In the genomic region with DNA sequence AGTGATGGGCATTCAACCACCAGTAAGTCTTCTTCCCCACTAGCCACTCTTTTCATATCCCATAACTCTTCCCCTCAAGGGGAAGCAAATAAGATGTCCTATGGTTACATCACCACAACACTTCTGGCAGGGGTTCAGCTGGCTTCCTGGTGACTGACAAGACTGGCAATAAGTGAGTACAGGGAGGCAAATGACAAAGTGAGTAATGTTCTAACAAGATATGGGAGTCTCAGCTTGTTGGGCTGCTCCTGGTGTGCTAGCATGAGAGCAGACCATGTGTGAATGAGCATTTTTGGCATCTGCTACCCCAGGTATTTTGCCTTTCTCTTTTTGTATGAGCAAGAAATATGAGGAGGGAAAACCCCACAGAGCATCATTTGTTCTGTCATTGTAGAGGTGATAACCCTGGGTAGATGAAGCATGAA, we compare ENCODE assay signal across 9 cellular contexts. TPM values are rescaled to one million over a fixed set of nuclear protein-coding genes. Genes with fewer than 3 reads are reported as not detected.
DNase-seq lines count a peak whose midpoint lies in the region; ATAC-seq, FAIRE-seq and TF ChIP-seq lines count a peak whose summit lies in the region.
"Had no signal": no experiment of that assay in that cellular context is flagged by ENCODE, and none has a peak within 500 bp of the region (broad histone marks: within the 10 kb centered on the region; RNA-seq: fewer than 3 reads in every experiment).

No MANE protein-coding gene starts in this region.

- H3K36me3 Mint-ChIP-seq in nephron progenitor cell (ENCODE audit: low read depth): no peaks in the 10 kb centered on the region

- H3K4me1 Mint-ChIP-seq in nephron progenitor cell: no peaks in the 10 kb centered on the region

- H3K4me1 ChIP-seq in keratinocyte (ENCODE audit: control insufficient read depth, extremely low read depth, insufficient read depth, low read length): peaks cover 16% of the 10 kb centered on the region
- H3K4me1 ChIP-seq in gastroesophageal sphincter: peaks cover 0 to 7% (median 2%) of the 10 kb centered on the region in 3 donors
- H3K4me1 ChIP-seq in smooth muscle cell (ENCODE audit: low read depth): no peaks in the 10 kb centered on the region
- H3K4me1 ChIP-seq: gastrocnemius medialis had no signal

- H3K27me3 Mint-ChIP-seq in nephron progenitor cell (ENCODE audit: low read depth, poor library complexity): peaks cover 34% of the 10 kb centered on the region

- H3F3A ChIP-seq in smooth muscle cell (ENCODE audit: low read depth): no peaks in the 10 kb centered on the region

- no peak overlapping the region for H2AFZ ChIP-seq in keratinocyte (ENCODE audit: control insufficient read depth, low read length)
- H2AFZ ChIP-seq in smooth muscle cell (ENCODE audit: low read depth): no peak overlapping the region

- H3K9me1 ChIP-seq in keratinocyte (ENCODE audit: control insufficient read depth, extremely low read depth, insufficient read depth, low read length): no peaks in the 10 kb centered on the region

- no peak overlapping the region for H3K4me3 ChIP-seq in keratinocyte (ENCODE audit: control insufficient read depth in 2 of 3, extremely low read depth in 1 of 3, insufficient read depth in 2 of 3, low read depth in 1 of 3, low read length in 3 of 3)
- no peak overlapping the region for H3K4me3 ChIP-seq in gastroesophageal sphincter
- H3K4me3 ChIP-seq in smooth muscle cell: no peak overlapping the region
- H3K4me3 ChIP-seq: gastrocnemius medialis had no signal

- no peaks in the 10 kb centered on the region for H3K9me3 Mint-ChIP-seq in nephron progenitor cell

- no peak overlapping the region for H3K27ac Mint-ChIP-seq in nephron progenitor cell

- no peak overlapping the region for H3K27ac ChIP-seq in keratinocyte (ENCODE audit: control insufficient read depth, insufficient read depth, low read length)
- H3K27ac ChIP-seq in gastroesophageal sphincter: no peak overlapping the region
- no peak overlapping the region for H3K27ac ChIP-seq in smooth muscle cell (ENCODE audit: low read depth)
- H3K27ac ChIP-seq: gastrocnemius medialis had no signal

- no peaks in the 10 kb centered on the region for H3K36me3 ChIP-seq in keratinocyte (ENCODE audit: control insufficient read depth in 2 of 2, extremely low read depth in 1 of 2, insufficient read depth in 2 of 2, low read length in 2 of 2)
- no peaks in the 10 kb centered on the region for H3K36me3 ChIP-seq in gastroesophageal sphincter
- H3K36me3 ChIP-seq in smooth muscle cell (ENCODE audit: low read depth): no peaks in the 10 kb centered on the region
- H3K36me3 ChIP-seq: gastrocnemius medialis had no signal

- no peak for TF ChIP-seq EP300 in gastroesophageal sphincter (IDR thresholded peaks at IDR 0.05)

- FAIRE-seq in GM12892 (lab: Jason Lieb, UNC) (peak; percentile 86), keratinocyte (lab: Jason Lieb, UNC) (peak; percentile 69)

- H3K4me3 Mint-ChIP-seq in nephron progenitor cell: no peak overlapping the region

- peak overlapping the region; percentile 51 for H3K4me2 ChIP-seq in keratinocyte (ENCODE audit: control insufficient read depth, extremely low read depth, insufficient read depth, low read depth, low read length)
- H3K4me2 ChIP-seq in smooth muscle cell: no peak overlapping the region

- no peak overlapping the region for H3K9ac ChIP-seq in keratinocyte (ENCODE audit: control insufficient read depth, extremely low read depth, insufficient read depth, low read length)
- no peak overlapping the region for H3K9ac ChIP-seq in smooth muscle cell (ENCODE audit: low read depth)

- TF ChIP-seq POLR2A in GM12892 (IDR thresholded peaks at IDR 0.05; ENCODE audit: low read depth, low read length) (no peak), gastroesophageal sphincter (IDR thresholded peaks at IDR 0.05) (no peak)

- H3K9me3 ChIP-seq in keratinocyte (ENCODE audit: control insufficient read depth, low read depth, low read length): no peaks in the 10 kb centered on the region
- no peaks in the 10 kb centered on the region for H3K9me3 ChIP-seq in gastroesophageal sphincter
- no peaks in the 10 kb centered on the region for H3K9me3 ChIP-seq in smooth muscle cell (replicated peaks; ENCODE audit: low read depth)
- H3K9me3 ChIP-seq: gastrocnemius medialis had no signal

- no peaks in the 10 kb centered on the region for H3K79me2 ChIP-seq in keratinocyte (ENCODE audit: control insufficient read depth, insufficient read depth, low read length)
- no peaks in the 10 kb centered on the region for H3K79me2 ChIP-seq in smooth muscle cell (ENCODE audit: low read depth)

- H3K27me3 ChIP-seq in keratinocyte (ENCODE audit: control insufficient read depth, extremely low read depth, insufficient read depth, low read length): peaks cover 31% of the 10 kb centered on the region
- H3K27me3 ChIP-seq in gastroesophageal sphincter: no peaks in the 10 kb centered on the region
- H3K27me3 ChIP-seq in smooth muscle cell (ENCODE audit: low read depth): peaks cover 15% of the 10 kb centered on the region
- H3K27me3 ChIP-seq: gastrocnemius medialis had no signal

- dilution Hi-C loops in keratinocyte (cut with MboI; ENCODE audit: extremely low pct_ligation_motif_present, low sequenced_read_pairs): loop anchor here (10.0 kb wide), 1 partner anchor 129 kb away; no protein-coding TSS in a partner anchor

- H4K20me1 ChIP-seq in keratinocyte (ENCODE audit: control insufficient read depth, extremely low read depth, insufficient read depth, low read length) (no peaks in the 10 kb centered on the region), smooth muscle cell (ENCODE audit: low read depth) (no peaks in the 10 kb centered on the region)

- no peak for ATAC-seq in gastroesophageal sphincter
- ATAC-seq in GM19463 (IDR thresholded peaks at IDR 0.05; ENCODE audit: unreplicated experiment): no peak
- ATAC-seq: gastrocnemius medialis had no signal

- DNase-seq in GM12892 (ENCODE audit: insufficient read length) (no peak), NCI-H226 (peak; percentile 73), activated T-cell treated with anti-CD3 and anti-CD28 coated beads for 24 hours (ENCODE audit: low read depth) (peak; percentile 33), keratinocyte (ENCODE audit: low read depth, low spot score) (no peak), nephron progenitor cell (no peak), smooth muscle cell (lab: John Stamatoyannopoulos, UW; ENCODE audit: unreplicated experiment) (no peak)

- TF ChIP-seq CTCF in keratinocyte (optimal IDR thresholded peaks at IDR 0.05 in 1 of 3, IDR thresholded peaks at IDR 0.05 in 1 of 3, conservative IDR thresholded peaks at IDR 0.05 in 1 of 3; ENCODE audit: extremely low read depth in 1 of 3, insufficient read depth in 2 of 3, low read length in 3 of 3) (no peak), gastroesophageal sphincter (IDR thresholded peaks at IDR 0.05) (no peak), nephron progenitor cell (IDR thresholded peaks at IDR 0.05) (no peak), smooth muscle cell (IDR thresholded peaks at IDR 0.05; ENCODE audit: borderline replicate concordance, insufficient read depth, poor library complexity, severe bottlenecking) (no peak)

RNA-seq across cellular contexts. Expression of a gene that starts 9.9 kb away (rescaled TPM):
- polyA plus RNA-seq in GM12892 (2012; ENCODE audit: missing spikeins): not detected
- not detected in 3 replicates for polyA plus RNA-seq in keratinocyte
- not detected for polyA plus RNA-seq in keratinocyte (2011; ENCODE audit: low read depth)
- not detected in 2 replicates for polyA plus RNA-seq in keratinocyte (2011; cell fraction: cytosol; rRNA removed)
- polyA plus RNA-seq in keratinocyte (2011; cell fraction: nucleus; rRNA removed): not detected in 2 replicates
- not detected in 2 replicates for polyA plus RNA-seq in keratinocyte (2012; ENCODE audit: low replicate concordance)
- not detected in 3 replicates for polyA minus RNA-seq in keratinocyte
- polyA minus RNA-seq in keratinocyte (2011; cell fraction: cytosol; rRNA and poly(A)+ RNA removed): not detected
- not detected in 2 replicates for polyA minus RNA-seq in keratinocyte (2011; cell fraction: nucleus; rRNA and poly(A)+ RNA removed)
- total RNA-seq in gastroesophageal sphincter: not detected
- not detected in 2 replicates for total RNA-seq in smooth muscle cell
- not detected in 2 replicates for polyA plus RNA-seq in smooth muscle cell

RNA-seq across cellular contexts. Expression of a gene that starts 32.2 kb away (rescaled TPM):
- polyA plus RNA-seq in GM12892 (2012; ENCODE audit: missing spikeins): 35.6 TPM
- polyA plus RNA-seq in keratinocyte (1.7 to 4.2 TPM (median 3.5 TPM) in 3 replicates), smooth muscle cell (20.5 and 26.1 TPM in 2 replicates)
- polyA plus RNA-seq in keratinocyte (2011; ENCODE audit: low read depth): 81.8 TPM
- 3.2 and 3.4 TPM in 2 replicates for polyA plus RNA-seq in keratinocyte (2011; cell fraction: cytosol; rRNA removed)
- 2.8 TPM in 2 replicates for polyA plus RNA-seq in keratinocyte (2011; cell fraction: nucleus; rRNA removed)
- 3.9 and 30.2 TPM in 2 replicates for polyA plus RNA-seq in keratinocyte (2012; ENCODE audit: low replicate concordance)
- 2.0 to 4.4 TPM in 2 of 3 replicates, not detected in the other for polyA minus RNA-seq in keratinocyte
- polyA minus RNA-seq in keratinocyte (2011; cell fraction: cytosol; rRNA and poly(A)+ RNA removed): 4.0 TPM
- polyA minus RNA-seq in keratinocyte (2011; cell fraction: nucleus; rRNA and poly(A)+ RNA removed): 0.74 and 1.7 TPM in 2 replicates
- total RNA-seq in gastroesophageal sphincter (10 to 100 TPM; 17.8 to 29.3 (median 20.7) TPM), smooth muscle cell (13.2 and 16.0 TPM in 2 replicates)

RNA-seq across cellular contexts. Expression of a gene that starts 54.8 kb away (rescaled TPM):
- 4.4 TPM for polyA plus RNA-seq in GM12892 (2012; ENCODE audit: missing spikeins)
- polyA plus RNA-seq in keratinocyte (24.0 to 30.5 TPM (median 29.3 TPM) in 3 replicates), smooth muscle cell (12.0 and 16.8 TPM in 2 replicates)
- polyA plus RNA-seq in keratinocyte (2011; ENCODE audit: low read depth): 15.1 TPM
- polyA plus RNA-seq in keratinocyte (2011; cell fraction: cytosol; rRNA removed): 7.9 and 13.4 TPM in 2 replicates
- polyA plus RNA-seq in keratinocyte (2011; cell fraction: nucleus; rRNA removed): 29.4 and 38.1 TPM in 2 replicates
- 13.4 and 25.3 TPM in 2 replicates for polyA plus RNA-seq in keratinocyte (2012; ENCODE audit: low replicate concordance)
- 35.1 to 116 TPM (median 83.6 TPM) in 3 replicates for polyA minus RNA-seq in keratinocyte
- 32.0 TPM for polyA minus RNA-seq in keratinocyte (2011; cell fraction: cytosol; rRNA and poly(A)+ RNA removed)
- polyA minus RNA-seq in keratinocyte (2011; cell fraction: nucleus; rRNA and poly(A)+ RNA removed): 87.4 and 186 TPM in 2 replicates
- total RNA-seq in gastroesophageal sphincter (100 to 1,000 TPM in 1 of 4 donors, 10 to 100 TPM in 3; 37.8 to 103 (median 57.5) TPM), smooth muscle cell (51.5 and 68.5 TPM in 2 replicates)

Comparison
In these comparisons a context has a peak if more than half of its experiments do, and no peak if none do; other contexts are left out.
1. DNase-seq: peak in NCI-H226 (single experiment) and activated T-cell treated with anti-CD3 and anti-CD28 coated beads for 24 hours (single experiment); none in GM12892 (single experiment), keratinocyte (single experiment), nephron progenitor cell (single experiment) and smooth muscle cell (single experiment).